ENCODE assay signal across 14 cellular contexts in genomic region chr2:237449193-237449797, GRCh38. TPM values are rescaled to one million over a fixed set of nuclear protein-coding genes. Genes with fewer than 3 reads are reported as not detected.
DNase-seq lines count a peak whose midpoint lies in the region; ATAC-seq, FAIRE-seq and TF ChIP-seq lines count a peak whose summit lies in the region.
"Had no signal": no experiment of that assay in that cellular context is flagged by ENCODE, and none has a peak within 500 bp of the region (broad histone marks: within the 10 kb centered on the region; RNA-seq: fewer than 3 reads in every experiment).

No MANE protein-coding gene starts in this region.

- DNase-seq in Ammon's horn (ENCODE audit: low spot score) (peak; percentile 84), NCI-H2029 treated with DMSO at 0.1 percent for 48 hours (lab: John Stamatoyannopoulos, UW) (peak; percentile 19), fibroblast of the aortic adventitia (ENCODE audit: low read depth) (peak; percentile 70), pancreas (no peak), GM13976 (ENCODE audit: low spot score) (no peak), WERI-Rb-1 (no peak)
- DNase-seq: activated CD4-positive, alpha-beta T cell treated with anti-CD3 and anti-CD28 coated beads for 1 hour; CD4-positive, alpha-beta memory T cell; RPMI8226; stimulated activated naive CD8-positive, alpha-beta T cell treated with anti-CD3 and anti-CD28 coated beads, Interleukin-15, amount 100 ng/mL, for 72 hours had no signal

- in situ Hi-C loops in GM13976 (cut with MboI; ENCODE audit: low sequenced_read_pairs, unreplicated experiment), result no loop called here

- TF ChIP-seq CTCF in fibroblast of the aortic adventitia (IDR thresholded peaks at IDR 0.05; ENCODE audit: insufficient read depth, low read length) (no peak), pancreas (IDR thresholded peaks at IDR 0.05) (no peak), GM13976 (IDR thresholded peaks at IDR 0.05; ENCODE audit: borderline replicate concordance, control extremely low read depth, extremely low read depth, insufficient read depth, missing control alignments) (no peak), WERI-Rb-1 (IDR thresholded peaks at IDR 0.05; ENCODE audit: low read depth, low read length) (no peak)

- no peaks in the 10 kb centered on the region for H3K27me3 ChIP-seq in pancreas
- peaks cover 95% of the 10 kb centered on the region for H3K27me3 ChIP-seq in WERI-Rb-1 (ENCODE audit: insufficient read depth, low read depth, severe bottlenecking)

- 38 to 39% methylated on average over 11 of the region's 11 CpGs for WGBS in pancreas, 2 donors

- H3K27ac ChIP-seq in pancreas (peak overlapping the region in 1 of 4 donors; percentile 47), WERI-Rb-1 (no peak overlapping the region)
- H3K27ac ChIP-seq: epithelial cell of prostate had no signal

- H3K9me3 ChIP-seq in pancreas, result no peaks in the 10 kb centered on the region
- peaks cover 5% of the 10 kb centered on the region for H3K9me3 ChIP-seq in WERI-Rb-1 (ENCODE audit: severe bottlenecking)

- no peak for FAIRE-seq in pancreas (lab: Jason Lieb, UNC)

- ATAC-seq in pancreas, result peak in 3 of 4 donors; percentile 41 to 63 (median 46)
- no peak for ATAC-seq in HG03460 (IDR thresholded peaks at IDR 0.05; ENCODE audit: unreplicated experiment)
- ATAC-seq in GM21526 (IDR thresholded peaks at IDR 0.05; ENCODE audit: low FRiP score, unreplicated experiment), result no peak
- ATAC-seq: stimulated activated naive CD8-positive, alpha-beta T cell treated with anti-CD3 and anti-CD28 coated beads, Interleukin-15, amount 100 ng/mL, for 72 hours had no signal

- H3K36me3 ChIP-seq in pancreas (no peaks in the 10 kb centered on the region), WERI-Rb-1 (no peaks in the 10 kb centered on the region)

- H3K4me3 ChIP-seq in fibroblast of the aortic adventitia (ENCODE audit: low read depth, low read length) (no peak overlapping the region), pancreas (no peak overlapping the region), WERI-Rb-1 (ENCODE audit: low read depth, low read length) (no peak overlapping the region)

- no peaks in the 10 kb centered on the region for H3K4me1 ChIP-seq in pancreas

- intact Hi-C loops in pancreas (cut with DNase I), result no loop called here

RNA-seq across cellular contexts. Expression of gene COL6A3, which starts 35.3 kb away (rescaled TPM):
- total RNA-seq in fibroblast of the aortic adventitia (ENCODE audit: low replicate concordance) (1,372 and 1,478 TPM in 2 replicates), pancreas (100 to 1,000 TPM in 1 of 6 donors, 10 to 100 TPM in 3, 1 to 10 TPM in 2; 9.7 to 249 (median 53.5) TPM)
- polyA plus RNA-seq in pancreas, result 1 to 10 TPM; 5.0 to 9.0 TPM

RNA-seq across cellular contexts. Expression of gene MLPH, which starts 37.8 kb away (rescaled TPM):
- total RNA-seq in fibroblast of the aortic adventitia (ENCODE audit: low replicate concordance), result 5.2 and 6.1 TPM in 2 replicates
- 10 to 100 TPM in 5 of 6 donors, 1 to 10 TPM in 1; 6.2 to 25.3 (median 13.1) TPM for total RNA-seq in pancreas
- 10 to 100 TPM; 28.1 to 45.2 TPM for polyA plus RNA-seq in pancreas
- total RNA-seq: CD4-positive, alpha-beta memory T cell; mononuclear cell had no signal
- polyA plus RNA-seq: CD4-positive, alpha-beta memory T cell had no signal

Comparison
In these comparisons a context has a peak if more than half of its experiments do, and no peak if none do; other contexts are left out.
1. DNase-seq: peak in Ammon's horn (single experiment), NCI-H2029 treated with DMSO at 0.1 percent for 48 hours (single experiment) and fibroblast of the aortic adventitia (single experiment); none in pancreas (0 of 6), GM13976 (single experiment) and WERI-Rb-1 (single experiment).
2. ATAC-seq: peak in pancreas (3 of 4); none in HG03460 (single experiment) and GM21526 (single experiment).